In the genomic region with DNA sequence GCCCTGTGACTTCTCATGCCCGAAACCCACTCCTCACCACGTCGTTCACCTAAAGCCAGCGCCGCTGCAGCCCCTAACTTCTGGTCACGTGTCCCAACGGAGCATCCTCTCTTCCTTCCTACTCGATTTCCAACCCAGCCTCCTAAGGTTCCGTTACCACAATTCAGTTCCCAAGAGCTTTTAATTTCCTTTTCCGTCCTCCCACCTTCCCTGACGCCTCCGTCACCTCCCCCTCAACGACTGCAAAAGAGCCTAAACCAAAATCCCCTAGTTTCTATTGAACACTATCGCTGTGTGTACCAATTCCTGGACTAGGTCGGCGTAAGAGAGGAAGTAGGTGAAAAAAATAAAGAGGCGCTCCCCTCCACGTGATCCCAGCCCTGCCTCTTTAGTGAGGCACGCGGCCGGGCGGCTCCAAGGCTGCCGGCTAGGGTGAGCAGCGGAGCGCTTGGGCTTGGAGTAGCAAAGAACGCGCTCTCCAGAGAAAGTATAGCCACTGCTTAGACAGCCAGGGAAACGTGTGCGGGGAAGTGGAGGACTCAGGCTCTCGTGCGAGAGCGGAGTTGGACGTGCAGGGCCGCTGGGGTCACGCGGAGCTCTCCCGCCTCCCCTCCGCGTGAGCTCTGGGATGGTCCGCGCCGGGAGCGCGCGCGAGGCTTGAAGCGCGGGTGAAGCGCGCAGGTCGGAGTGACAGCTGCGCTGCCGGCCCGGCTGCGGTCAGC, we compare ENCODE assay signal across 1 cellular context.
A peak's percentile ranks its signal among the peaks of the same experiment; 100 is the strongest.
TF ChIP-seq lines count a peak whose summit lies in the region.

CENPP (plus strand) TSS at position 685 of the 722 bp plus-strand sequence.
NOL8 (minus strand) TSS at position 82 of the 722 bp plus-strand sequence. CDS start 1,189 bp downstream, outside the sequence.

TF ChIP-seq in HEK293, 187 proteins besides CTCF, POLR2A, EP300 and RAD21 (continued from another document and continues in another):
- TF ChIP-seq BCL6B (tag by site-specific recombination; IDR thresholded peaks at IDR 0.05), result peak; percentile 34; the same call in 1 of the 2 replicates
- TF ChIP-seq ZBTB20 (tag by site-specific recombination; IDR thresholded peaks at IDR 0.05), result no peak
- peak; percentile 87; the same call in 1 of the 2 replicates for TF ChIP-seq ZNF148 (tag by site-specific recombination; IDR thresholded peaks at IDR 0.05; ENCODE audit: borderline replicate concordance)
- peak; percentile 95 for TF ChIP-seq KLF8 (tag by site-specific recombination; IDR thresholded peaks at IDR 0.05)
- peak; percentile 90; the same call in 1 of the 2 replicates for TF ChIP-seq ZNF501 (tag by site-specific recombination; IDR thresholded peaks at IDR 0.05)
- no peak for TF ChIP-seq ZNF571 (tag by site-specific recombination; IDR thresholded peaks at IDR 0.05)
- TF ChIP-seq SP2 (tag by site-specific recombination; IDR thresholded peaks at IDR 0.05), result peak; percentile 66
- peak; percentile 95 for TF ChIP-seq REPIN1 (tag by site-specific recombination; IDR thresholded peaks at IDR 0.05; ENCODE audit: low read depth)
- peak; percentile 59; the same call in 1 of the 2 replicates for TF ChIP-seq REST (tag by site-specific recombination; IDR thresholded peaks at IDR 0.05)
- TF ChIP-seq ZNF324 (tag by site-specific recombination; IDR thresholded peaks at IDR 0.05), result peak; percentile 93
- TF ChIP-seq ZNF24 (tag by site-specific recombination; IDR thresholded peaks at IDR 0.05), result peak; percentile 94
- peak; percentile 56 for TF ChIP-seq ZNF10 (tag by site-specific recombination; IDR thresholded peaks at IDR 0.05)
- no peak for TF ChIP-seq GLIS1 (tag by site-specific recombination; IDR thresholded peaks at IDR 0.05)
- TF ChIP-seq, protein P1, sequence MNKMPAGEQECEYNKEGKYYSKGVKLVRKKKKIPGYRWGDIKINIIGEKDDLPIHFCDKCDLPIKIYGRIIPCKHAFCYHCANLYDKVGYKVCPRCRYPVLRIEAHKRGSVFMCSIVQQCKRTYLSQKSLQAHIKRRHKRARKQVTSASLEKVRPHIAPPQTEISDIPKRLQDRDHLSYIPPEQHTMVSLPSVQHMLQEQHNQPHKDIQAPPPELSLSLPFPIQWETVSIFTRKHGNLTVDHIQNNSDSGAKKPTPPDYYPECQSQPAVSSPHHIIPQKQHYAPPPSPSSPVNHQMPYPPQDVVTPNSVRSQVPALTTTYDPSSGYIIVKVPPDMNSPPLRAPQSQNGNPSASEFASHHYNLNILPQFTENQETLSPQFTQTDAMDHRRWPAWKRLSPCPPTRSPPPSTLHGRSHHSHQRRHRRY (tag by site-specific recombination; IDR thresholded peaks at IDR 0.05), result 0 out of 2 replicates have a peak, but pooled peaks have one; percentile 75
- TF ChIP-seq SP3 (tag by site-specific recombination; IDR thresholded peaks at IDR 0.05), result peak; percentile 79
- no peak for TF ChIP-seq ZNF341 (tag by site-specific recombination; IDR thresholded peaks at IDR 0.05; ENCODE audit: low read depth)
- no peak for TF ChIP-seq ZNF555 (tag by site-specific recombination; conservative IDR thresholded peaks at IDR 0.05)
- TF ChIP-seq ZNF707 (tag by site-specific recombination; IDR thresholded peaks at IDR 0.05), result no peak
- peak; percentile 94 for TF ChIP-seq ZNF580 (tag by site-specific recombination; IDR thresholded peaks at IDR 0.05)
- no peak for TF ChIP-seq ZNF311 (tag by site-specific recombination; IDR thresholded peaks at IDR 0.05; ENCODE audit: borderline replicate concordance)
- 0 out of 2 replicates have a peak, but pooled peaks have one; percentile 10 for TF ChIP-seq PRDM1 (tag by site-specific recombination; IDR thresholded peaks at IDR 0.05)
- TF ChIP-seq ZNF626 (tag by site-specific recombination; IDR thresholded peaks at IDR 0.05), result 0 out of 2 replicates have a peak, but pooled peaks have one; percentile 36
- TF ChIP-seq ZNF514 (tag by site-specific recombination; IDR thresholded peaks at IDR 0.05), result no peak
- TF ChIP-seq, protein P2, sequence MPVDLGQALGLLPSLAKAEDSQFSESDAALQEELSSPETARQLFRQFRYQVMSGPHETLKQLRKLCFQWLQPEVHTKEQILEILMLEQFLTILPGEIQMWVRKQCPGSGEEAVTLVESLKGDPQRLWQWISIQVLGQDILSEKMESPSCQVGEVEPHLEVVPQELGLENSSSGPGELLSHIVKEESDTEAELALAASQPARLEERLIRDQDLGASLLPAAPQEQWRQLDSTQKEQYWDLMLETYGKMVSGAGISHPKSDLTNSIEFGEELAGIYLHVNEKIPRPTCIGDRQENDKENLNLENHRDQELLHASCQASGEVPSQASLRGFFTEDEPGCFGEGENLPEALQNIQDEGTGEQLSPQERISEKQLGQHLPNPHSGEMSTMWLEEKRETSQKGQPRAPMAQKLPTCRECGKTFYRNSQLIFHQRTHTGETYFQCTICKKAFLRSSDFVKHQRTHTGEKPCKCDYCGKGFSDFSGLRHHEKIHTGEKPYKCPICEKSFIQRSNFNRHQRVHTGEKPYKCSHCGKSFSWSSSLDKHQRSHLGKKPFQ (tag by site-specific recombination; IDR thresholded peaks at IDR 0.05), result 0 out of 2 replicates have a peak, but pooled peaks have one; percentile 42
- TF ChIP-seq ZNF529 (tag by site-specific recombination; IDR thresholded peaks at IDR 0.05; ENCODE audit: insufficient replicate concordance), result no peak
- 0 out of 2 replicates have a peak, but pooled peaks have one; percentile 50 for TF ChIP-seq ZSCAN4 (tag by site-specific recombination; IDR thresholded peaks at IDR 0.05)
- peak; percentile 91 for TF ChIP-seq ZNF624 (tag by site-specific recombination; IDR thresholded peaks at IDR 0.05)
- TF ChIP-seq ZNF621 (tag by site-specific recombination; IDR thresholded peaks at IDR 0.05), result no peak
- no peak for TF ChIP-seq ZNF404 (tag by site-specific recombination; IDR thresholded peaks at IDR 0.05)
- TF ChIP-seq, protein P3, sequence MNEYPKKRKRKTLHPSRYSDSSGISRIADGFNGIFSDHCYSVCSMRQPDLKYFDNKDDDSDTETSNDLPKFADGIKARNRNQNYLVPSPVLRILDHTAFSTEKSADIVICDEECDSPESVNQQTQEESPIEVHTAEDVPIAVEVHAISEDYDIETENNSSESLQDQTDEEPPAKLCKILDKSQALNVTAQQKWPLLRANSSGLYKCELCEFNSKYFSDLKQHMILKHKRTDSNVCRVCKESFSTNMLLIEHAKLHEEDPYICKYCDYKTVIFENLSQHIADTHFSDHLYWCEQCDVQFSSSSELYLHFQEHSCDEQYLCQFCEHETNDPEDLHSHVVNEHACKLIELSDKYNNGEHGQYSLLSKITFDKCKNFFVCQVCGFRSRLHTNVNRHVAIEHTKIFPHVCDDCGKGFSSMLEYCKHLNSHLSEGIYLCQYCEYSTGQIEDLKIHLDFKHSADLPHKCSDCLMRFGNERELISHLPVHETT (tag by site-specific recombination; IDR thresholded peaks at IDR 0.05), result peak; percentile 98
- TF ChIP-seq ZNF133 (tag by site-specific recombination; IDR thresholded peaks at IDR 0.05), result no peak
- TF ChIP-seq PRDM6 (tag by site-specific recombination; IDR thresholded peaks at IDR 0.05), result peak; percentile 29; the same call in 1 of the 2 replicates
- TF ChIP-seq, protein P4, sequence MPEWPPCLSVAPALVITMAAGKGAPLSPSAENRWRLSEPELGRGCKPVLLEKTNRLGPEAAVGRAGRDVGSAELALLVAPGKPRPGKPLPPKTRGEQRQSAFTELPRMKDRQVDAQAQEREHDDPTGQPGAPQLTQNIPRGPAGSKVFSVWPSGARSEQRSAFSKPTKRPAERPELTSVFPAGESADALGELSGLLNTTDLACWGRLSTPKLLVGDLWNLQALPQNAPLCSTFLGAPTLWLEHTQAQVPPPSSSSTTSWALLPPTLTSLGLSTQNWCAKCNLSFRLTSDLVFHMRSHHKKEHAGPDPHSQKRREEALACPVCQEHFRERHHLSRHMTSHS (tag by site-specific recombination; IDR thresholded peaks at IDR 0.05), result no peak
- TF ChIP-seq ZNF664 (tag by site-specific recombination; IDR thresholded peaks at IDR 0.05), result peak; percentile 80
- TF ChIP-seq MYNN (tag by site-specific recombination; IDR thresholded peaks at IDR 0.05; ENCODE audit: borderline replicate concordance), result peak; percentile 89
- no peak for TF ChIP-seq ZIC2 (tag by site-specific recombination; IDR thresholded peaks at IDR 0.05)
- TF ChIP-seq ZNF140 (tag by site-specific recombination; IDR thresholded peaks at IDR 0.05), result no peak
- no peak for TF ChIP-seq GFI1B (tag by site-specific recombination; IDR thresholded peaks at IDR 0.05)
- no peak for TF ChIP-seq ZNF670 (tag by site-specific recombination; IDR thresholded peaks at IDR 0.05; ENCODE audit: low read depth)
- no peak for TF ChIP-seq HOXC10 (CRISPR knock-in tag; IDR thresholded peaks at IDR 0.05)
- TF ChIP-seq FEZF1 (tag by site-specific recombination; IDR thresholded peaks at IDR 0.05), result peak; percentile 81
- peak; percentile 70 for TF ChIP-seq YY1 (tag by site-specific recombination; IDR thresholded peaks at IDR 0.05)
- TF ChIP-seq ZNF843 (tag by site-specific recombination; IDR thresholded peaks at IDR 0.05), result peak; percentile 74
